10 cellular contexts compared by ENCODE assay signal in genomic region chr5:172115541-172115982, GRCh38.
DNase-seq lines count a peak whose midpoint lies in the region; ATAC-seq and TF ChIP-seq lines count a peak whose summit lies in the region.
"Had no signal": no experiment of that assay in that cellular context is flagged by ENCODE, and none has a peak within 500 bp of the region (broad histone marks: within the 10 kb centered on the region; RNA-seq: fewer than 3 reads in every experiment).

No MANE protein-coding gene starts in this region.

- H2AFZ ChIP-seq in PC-3 (ENCODE audit: low read length), result no peak overlapping the region

- ATAC-seq in PC-3 (peak; percentile 64), HG02840 (IDR thresholded peaks at IDR 0.05; ENCODE audit: low FRiP score, unreplicated experiment) (no peak)

- peaks cover 74% of the 10 kb centered on the region for H3K4me1 Mint-ChIP-seq in activated T-cell treated with anti-CD3 and anti-CD28 coated beads, Interleukin-2, amount 50 U/mL, for 24 hours (ENCODE audit: low read depth)
- peaks cover 79% of the 10 kb centered on the region for H3K4me1 Mint-ChIP-seq in stimulated activated naive CD8-positive, alpha-beta T cell treated with anti-CD3 and anti-CD28 coated beads, Interleukin-15, Interleukin-2, amounts not matched to agents 100 ng/mL and 50 ng/mL, for 24 hours (ENCODE audit: low read depth)

- CTCF ChIA-PET in PC-3 (lab: Charles Lee), result no interaction called here

- 0 out of 2 replicates have a peak, but pooled peaks cover 4% of the 10 kb centered on the region for H3K36me3 ChIP-seq in PC-3 (ENCODE audit: low read depth, low read length)
- no peaks in the 10 kb centered on the region; the same call in 1 of the 2 replicates for H3K36me3 ChIP-seq in BE2C
- H3K36me3 ChIP-seq: right lobe of liver had no signal

- H3K4me3 ChIP-seq in PC-3 (ENCODE audit: low read length) (no peak overlapping the region), BE2C (ENCODE audit: low read depth, low read length) (no peak overlapping the region)
- H3K4me3 ChIP-seq: lung, right lobe of liver had no signal

- peak overlapping the region; percentile 80 for H3K4me3 Mint-ChIP-seq in activated T-cell treated with anti-CD3 and anti-CD28 coated beads, Interleukin-2, amount 50 U/mL, for 24 hours
- H3K4me3 Mint-ChIP-seq in stimulated activated naive CD8-positive, alpha-beta T cell treated with anti-CD3 and anti-CD28 coated beads, Interleukin-15, Interleukin-2, amounts not matched to agents 100 ng/mL and 50 ng/mL, for 24 hours, result peak overlapping the region; percentile 81

- no peak overlapping the region for H3K9ac ChIP-seq in PC-3 (ENCODE audit: low read length)

- H3K36me3 Mint-ChIP-seq in activated T-cell treated with anti-CD3 and anti-CD28 coated beads, Interleukin-2, amount 50 U/mL, for 24 hours (ENCODE audit: low read depth), result peaks cover 68% of the 10 kb centered on the region
- peaks cover 42% of the 10 kb centered on the region for H3K36me3 Mint-ChIP-seq in stimulated activated naive CD8-positive, alpha-beta T cell treated with anti-CD3 and anti-CD28 coated beads, Interleukin-15, Interleukin-2, amounts not matched to agents 100 ng/mL and 50 ng/mL, for 24 hours (ENCODE audit: low read depth)

- H3K4me1 ChIP-seq in PC-3 (ENCODE audit: insufficient read depth, low read length), result no peaks in the 10 kb centered on the region; the same call in 1 of the 2 replicates
- H3K4me1 ChIP-seq in BE2C, result peaks cover 7% of the 10 kb centered on the region; the same call in 1 of the 2 replicates
- H3K4me1 ChIP-seq: right lobe of liver had no signal

- H3K4me2 ChIP-seq in PC-3 (ENCODE audit: low read length), result no peak overlapping the region

- no peaks in the 10 kb centered on the region for H3K9me3 Mint-ChIP-seq in activated T-cell treated with anti-CD3 and anti-CD28 coated beads, Interleukin-2, amount 50 U/mL, for 24 hours
- H3K9me3 Mint-ChIP-seq in stimulated activated naive CD8-positive, alpha-beta T cell treated with anti-CD3 and anti-CD28 coated beads, Interleukin-15, Interleukin-2, amounts not matched to agents 100 ng/mL and 50 ng/mL, for 24 hours, result no peaks in the 10 kb centered on the region

- H3K9me3 ChIP-seq in PC-3 (ENCODE audit: low read length) (no peaks in the 10 kb centered on the region), BE2C (no peaks in the 10 kb centered on the region)
- H3K9me3 ChIP-seq: right lobe of liver had no signal

- POLR2A ChIA-PET in PC-3 (lab: Charles Lee; ENCODE audit: unreplicated experiment), result no interaction called here

- no peak for DNase-seq in activated T-cell treated with anti-CD3 and anti-CD28 coated beads, Interleukin-2, amount 50 U/mL, for 24 hours
- DNase-seq in activated T-cell treated with anti-CD3 and anti-CD28 coated beads for 4 hours (no peak), PC-3 (peak; percentile 20), cerebellum (ENCODE audit: low spot score) (peak; percentile 77), BE2C (no peak), NCI-H748 (lab: John Stamatoyannopoulos, UW; ENCODE audit: unreplicated experiment) (no peak)

- no peaks in the 10 kb centered on the region for H3K79me2 ChIP-seq in PC-3 (ENCODE audit: low read length)

- H3K27ac Mint-ChIP-seq in activated T-cell treated with anti-CD3 and anti-CD28 coated beads, Interleukin-2, amount 50 U/mL, for 24 hours, result peak overlapping the region; percentile 96
- H3K27ac Mint-ChIP-seq in stimulated activated naive CD8-positive, alpha-beta T cell treated with anti-CD3 and anti-CD28 coated beads, Interleukin-15, Interleukin-2, amounts not matched to agents 100 ng/mL and 50 ng/mL, for 24 hours, result peak overlapping the region; percentile 95

- H3F3A ChIP-seq in PC-3 (ENCODE audit: low read length, unreplicated experiment), result no peaks in the 10 kb centered on the region

- no peak for TF ChIP-seq CTCF in PC-3 (conservative IDR thresholded peaks at IDR 0.05; ENCODE audit: low read depth, low read length)
- TF ChIP-seq CTCF in BE2C (IDR thresholded peaks at IDR 0.05; ENCODE audit: low read depth, low read length), result no peak

- H3K27ac ChIP-seq in PC-3 (ENCODE audit: low read length), result no peak overlapping the region

- BruUV-seq in PC-3 (replicated peaks; lab: Mats Ljungman, UMichigan), result no TSS peak

- no peaks in the 10 kb centered on the region for H3K27me3 Mint-ChIP-seq in activated T-cell treated with anti-CD3 and anti-CD28 coated beads, Interleukin-2, amount 50 U/mL, for 24 hours
- H3K27me3 Mint-ChIP-seq in stimulated activated naive CD8-positive, alpha-beta T cell treated with anti-CD3 and anti-CD28 coated beads, Interleukin-15, Interleukin-2, amounts not matched to agents 100 ng/mL and 50 ng/mL, for 24 hours, result no peaks in the 10 kb centered on the region

- H3K27me3 ChIP-seq in PC-3 (ENCODE audit: low read length), result no peaks in the 10 kb centered on the region
- no peaks in the 10 kb centered on the region for H3K27me3 ChIP-seq in BE2C
- H3K27me3 ChIP-seq: right lobe of liver had no signal

- no peaks in the 10 kb centered on the region for H4K20me1 ChIP-seq in PC-3 (ENCODE audit: low read length)

- no peaks in the 10 kb centered on the region for H3K9me2 ChIP-seq in PC-3 (replicated peaks; ENCODE audit: low read length)

- intact Hi-C loops in PC-3 (cut with micrococcal nuclease), result no loop called here

Comparison
In these comparisons a context has a peak if more than half of its experiments do, and no peak if none do; other contexts are left out.
1. DNase-seq: peak in PC-3 (single experiment) and cerebellum (single experiment); none in activated T-cell treated with anti-CD3 and anti-CD28 coated beads, Interleukin-2, amount 50 U/mL, for 24 hours (single experiment), activated T-cell treated with anti-CD3 and anti-CD28 coated beads for 4 hours (single experiment), BE2C (single experiment) and NCI-H748 (single experiment).